9 cellular contexts compared by ENCODE assay signal in genomic region chr11:12717851-12718291, GRCh38. TPM values are rescaled to one million over a fixed set of nuclear protein-coding genes. Genes with fewer than 3 reads are reported as not detected.
DNase-seq lines count a peak whose midpoint lies in the region; ATAC-seq lines count a peak whose summit lies in the region.
"Had no signal": no experiment of that assay in that cellular context is flagged by ENCODE, and none has a peak within 500 bp of the region (broad histone marks: within the 10 kb centered on the region; RNA-seq: fewer than 3 reads in every experiment).

No MANE protein-coding gene starts in this region.

- DNase-seq in activated CD8-positive, alpha-beta memory T cell treated with anti-CD3 and anti-CD28 coated beads, Interleukin-2, amount 50 U/mL, for 24 hours (ENCODE audit: extremely low read depth): peak; percentile 13
- DNase-seq in stimulated activated CD4-positive, alpha-beta T cell treated with anti-CD3 and anti-CD28 coated beads, Interleukin-4, amount 100 ng/mL, for 4 hours: peak; percentile 7 to 33
- no peak for DNase-seq in DMS153 treated with DMSO at 0.1 percent for 48 hours (lab: John Stamatoyannopoulos, UW; ENCODE audit: unreplicated experiment)
- DNase-seq in ureter (ENCODE audit: low spot score): no peak
- no peak for DNase-seq in NCI-H226
- DNase-seq: NCI-H1417 treated with DMSO at 0.1 percent for 48 hours had no signal

- ATAC-seq in GM19438 (IDR thresholded peaks at IDR 0.05; ENCODE audit: low read depth, unreplicated experiment) (peak; percentile 95), HG03159 (IDR thresholded peaks at IDR 0.05; ENCODE audit: unreplicated experiment) (peak; percentile 91), esophagus mucosa (no peak)

RNA-seq across cellular contexts. Expression of gene TEAD1, which starts 43.6 kb away (rescaled TPM):
- total RNA-seq in ureter (117 TPM), esophagus mucosa (35.3 TPM)

Comparison
In these comparisons a context has a peak if more than half of its experiments do, and no peak if none do; other contexts are left out.
1. DNase-seq: peak in activated CD8-positive, alpha-beta memory T cell treated with anti-CD3 and anti-CD28 coated beads, Interleukin-2, amount 50 U/mL, for 24 hours (single experiment) and stimulated activated CD4-positive, alpha-beta T cell treated with anti-CD3 and anti-CD28 coated beads, Interleukin-4, amount 100 ng/mL, for 4 hours (2 of 2); none in DMS153 treated with DMSO at 0.1 percent for 48 hours (single experiment), ureter (single experiment) and NCI-H226 (single experiment).